Comparison of ENCODE assay signal across 10 cellular contexts in the genomic region with DNA sequence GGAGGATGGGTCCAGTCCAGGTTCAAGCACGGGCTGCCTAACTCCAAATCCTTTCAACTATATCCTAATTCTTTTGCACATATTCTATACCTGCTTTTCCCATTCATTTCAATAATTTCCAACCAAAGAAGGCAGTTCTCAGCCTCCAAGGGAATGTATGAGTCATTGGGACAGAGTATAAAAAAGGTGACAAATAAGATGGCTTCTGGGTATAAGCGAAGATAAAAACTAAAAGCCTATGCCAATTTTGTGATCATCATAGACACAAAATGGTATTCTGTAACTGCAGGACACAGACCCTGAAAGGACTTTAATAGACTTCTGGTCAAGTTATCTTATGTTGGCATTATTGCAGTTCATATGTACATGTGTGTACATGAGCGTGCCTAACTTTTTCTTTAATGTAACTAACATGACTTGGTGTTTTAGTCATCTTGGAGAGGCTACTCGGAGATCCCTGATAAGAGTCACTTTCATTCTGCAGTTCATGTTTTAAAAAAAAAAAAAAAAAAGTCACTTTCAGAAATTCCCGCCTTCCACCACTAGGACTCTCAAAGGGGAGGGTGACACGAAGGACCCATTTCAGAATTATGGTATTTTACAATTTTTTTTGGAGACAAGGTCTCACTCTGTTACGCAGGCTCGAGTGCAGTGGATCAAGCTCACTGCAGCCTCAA. TPM values are rescaled to one million over a fixed set of nuclear protein-coding genes. Genes with fewer than 3 reads are reported as not detected.
A peak's percentile ranks its signal among the peaks of the same experiment; 100 is the strongest.
DNase-seq lines count a peak whose midpoint lies in the region; ATAC-seq and TF ChIP-seq lines count a peak whose summit lies in the region.
"Had no signal": no experiment of that assay in that cellular context is flagged by ENCODE, and none has a peak within 500 bp of the region (broad histone marks: within the 10 kb centered on the region; RNA-seq: fewer than 3 reads in every experiment).

No MANE protein-coding gene starts in this region.

- peak overlapping the region; percentile 36 for H3K27ac Mint-ChIP-seq in T-helper 2 cell treated with Interferon-gamma antibody and Interleukin-4, amounts not matched to agents 5 μg/mL and 100 μg/mL, for 36 hours

- H3K9me3 Mint-ChIP-seq in T-helper 2 cell treated with Interferon-gamma antibody and Interleukin-4, amounts not matched to agents 5 μg/mL and 100 μg/mL, for 36 hours, result no peaks in the 10 kb centered on the region

- no peak for ATAC-seq in Right ventricle myocardium inferior
- ATAC-seq in GM19467 (IDR thresholded peaks at IDR 0.05; ENCODE audit: unreplicated experiment), result no peak
- ATAC-seq in HG02678 (IDR thresholded peaks at IDR 0.05; ENCODE audit: unreplicated experiment), result no peak
- ATAC-seq: left lobe of liver had no signal

- H3K36me3 ChIP-seq in GM06990 (ENCODE audit: control insufficient read depth, insufficient read depth, low read length), result peaks cover 24% of the 10 kb centered on the region

- H3K4me1 Mint-ChIP-seq in T-helper 2 cell treated with Interferon-gamma antibody and Interleukin-4, amounts not matched to agents 5 μg/mL and 100 μg/mL, for 36 hours (ENCODE audit: low read depth), result peaks cover 22% of the 10 kb centered on the region

- H3K4me3 ChIP-seq in AG10803 (ENCODE audit: low read length), result no peak overlapping the region
- H3K4me3 ChIP-seq in GM06990 (replicated peaks; ENCODE audit: low read depth, low read length), result no peak overlapping the region
- no peak overlapping the region for H3K4me3 ChIP-seq in foreskin fibroblast (ENCODE audit: low read depth in 1 of 2, low read length in 2 of 2)

- H3K27me3 ChIP-seq in GM06990 (replicated peaks; ENCODE audit: control insufficient read depth, insufficient read depth, low read length), result no peaks in the 10 kb centered on the region

- peak; percentile 44 for TF ChIP-seq CTCF in AG10803 (conservative IDR thresholded peaks at IDR 0.05; ENCODE audit: low read length)
- peak; percentile 8 for TF ChIP-seq CTCF in GM06990 (IDR thresholded peaks at IDR 0.05; ENCODE audit: insufficient read depth, low read length, poor library complexity, severe bottlenecking)
- peak; percentile 32 for TF ChIP-seq CTCF in foreskin fibroblast (IDR thresholded peaks at IDR 0.05; ENCODE audit: low read depth, low read length)

- DNase-seq in AG10803 (ENCODE audit: low read depth) (no peak), GM06990 (ENCODE audit: extremely low read depth, insufficient read length) (no peak), foreskin fibroblast (peak in 1 of 2 donors; percentile 35), Right ventricle myocardium inferior (ENCODE audit: missing footprints) (no peak)
- no peak for DNase-seq in T-helper 2 cell treated with Interferon-gamma antibody and Interleukin-4, amounts not matched to agents 5 μg/mL and 100 μg/mL, for 36 hours (ENCODE audit: low spot score)
- DNase-seq in stimulated activated naive CD4-positive, alpha-beta T cell treated with Interleukin-2 at 50 U/mL for 16 hours (lab: John Stamatoyannopoulos, UW), result no peak
- DNase-seq: NCI-H187 had no signal

- H3K4me3 Mint-ChIP-seq in T-helper 2 cell treated with Interferon-gamma antibody and Interleukin-4, amounts not matched to agents 5 μg/mL and 100 μg/mL, for 36 hours, result no peak overlapping the region

- intact Hi-C loops in Right ventricle myocardium inferior (cut with DNase I), result no loop called here

- H3K36me3 Mint-ChIP-seq in T-helper 2 cell treated with Interferon-gamma antibody and Interleukin-4, amounts not matched to agents 5 μg/mL and 100 μg/mL, for 36 hours (ENCODE audit: low read depth), result peaks cover 51% of the 10 kb centered on the region

- no peaks in the 10 kb centered on the region for H3K27me3 Mint-ChIP-seq in T-helper 2 cell treated with Interferon-gamma antibody and Interleukin-4, amounts not matched to agents 5 μg/mL and 100 μg/mL, for 36 hours (ENCODE audit: low read depth)

RNA-seq across cellular contexts. Expression of a gene that starts 17.3 kb away (rescaled TPM):
- 49.3 TPM for total RNA-seq in Right ventricle myocardium inferior

RNA-seq across cellular contexts. Expression of a gene that starts 45.3 kb away (rescaled TPM):
- 0.73 TPM for total RNA-seq in Right ventricle myocardium inferior

RNA-seq across cellular contexts. Expression of a gene that starts 51.5 kb away (rescaled TPM):
- not detected for total RNA-seq in Right ventricle myocardium inferior
